ENCODE assay signal across 9 cellular contexts in genomic region chrX:72301781-72302180, GRCh38. TPM values are rescaled to one million over a fixed set of nuclear protein-coding genes. Genes with fewer than 3 reads are reported as not detected.
"Had no signal": no experiment of that assay in that cellular context is flagged by ENCODE, and none has a peak within 500 bp of the region (broad histone marks: within the 10 kb centered on the region; RNA-seq: fewer than 3 reads in every experiment).

No MANE protein-coding gene starts in this region.

- H3K9me3 ChIP-seq: HAP-1 had no signal

- H3K4me3 ChIP-seq: GM23248, GM23338, HAP-1 had no signal

- H3K9me3 Mint-ChIP-seq: GM23338, HFFc6 had no signal

- H2AFZ ChIP-seq: GM23248, GM23338 had no signal

- H3K4me2 ChIP-seq: GM23338 had no signal

- H3K4me1 ChIP-seq: HAP-1 had no signal

- ATAC-seq: GM23338, HCT116 had no signal

- H3K4me3 Mint-ChIP-seq: GM23338, H9, HFFc6 had no signal

- H3K36me3 ChIP-seq: HAP-1 had no signal

- H3K27ac ChIP-seq: GM23248 had no signal

- DNase-seq: GM23248, GOT3, H7, H9, HCEC 1CT, HFFc6 had no signal

- H3K27ac Mint-ChIP-seq: GM23338, H9, HFFc6 had no signal

RNA-seq across cellular contexts. Expression of gene CITED1, which starts 3.9 kb away (rescaled TPM):
- total RNA-seq: GM23248 had no signal
